Comparison of ENCODE assay signal across 8 cellular contexts in the genomic region with DNA sequence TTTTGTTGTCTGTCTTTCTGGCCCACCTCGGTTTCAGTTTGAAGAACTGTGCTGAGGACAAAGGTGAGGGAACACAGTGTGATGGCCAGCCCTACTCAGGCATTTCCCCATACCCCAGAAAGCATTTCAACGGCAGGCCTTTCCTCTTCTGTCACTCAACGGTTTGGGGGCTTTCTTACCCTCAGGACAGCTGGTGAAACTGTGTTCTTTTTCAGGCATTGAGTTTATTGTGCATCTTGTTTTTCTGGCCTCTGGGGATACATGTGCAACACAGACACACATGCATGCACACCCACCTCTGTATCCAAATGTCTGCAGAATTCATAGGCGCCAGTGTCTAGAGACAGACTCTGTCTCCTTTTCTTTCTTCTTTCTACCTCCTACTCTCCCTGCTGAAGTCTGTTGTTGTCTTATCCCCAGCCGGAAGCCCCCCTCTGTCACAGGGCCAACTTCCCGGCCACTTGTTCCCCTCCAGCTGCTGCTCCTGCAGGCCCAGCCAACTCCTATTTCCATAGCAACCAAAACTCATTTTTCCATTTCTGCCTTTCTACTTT. TPM values are rescaled to one million over a fixed set of nuclear protein-coding genes. Genes with fewer than 3 reads are reported as not detected.
DNase-seq lines count a peak whose midpoint lies in the region; ATAC-seq and TF ChIP-seq lines count a peak whose summit lies in the region.

No MANE protein-coding gene starts in this region.

- no peak for TF ChIP-seq CTCF in WTC11 (IDR thresholded peaks at IDR 0.05)
- TF ChIP-seq CTCF in lower leg skin (IDR thresholded peaks at IDR 0.05): no peak
- no peak for TF ChIP-seq CTCF in MCF 10A (IDR thresholded peaks at IDR 0.05; ENCODE audit: unreplicated experiment)

- no peak for TF ChIP-seq POLR2A in lower leg skin (IDR thresholded peaks at IDR 0.05)

- ATAC-seq in GM18519 (IDR thresholded peaks at IDR 0.05; ENCODE audit: low FRiP score, unreplicated experiment): peak; percentile 51
- ATAC-seq in HG02981 (IDR thresholded peaks at IDR 0.05; ENCODE audit: unreplicated experiment): peak; percentile 43
- ATAC-seq in WTC11: peak; percentile 59
- ATAC-seq in activated naive CD8-positive, alpha-beta T cell treated with anti-CD3 and anti-CD28 coated beads, Interleukin-2, amount 50 U/mL, for 24 hours: no peak

- H3K9me3 Mint-ChIP-seq in WTC11: peaks cover 32% of the 10 kb centered on the region
- H3K9me3 Mint-ChIP-seq in MCF 10A (ENCODE audit: unreplicated experiment): no peaks in the 10 kb centered on the region
- peaks cover 14% of the 10 kb centered on the region for H3K9me3 Mint-ChIP-seq in activated naive CD8-positive, alpha-beta T cell treated with anti-CD3 and anti-CD28 coated beads, Interleukin-2, amount 50 U/mL, for 24 hours

- H3K4me3 ChIP-seq in mesodermal cell (ENCODE audit: extremely low read depth, insufficient read depth, low read length, poor library complexity, severe bottlenecking): no peak overlapping the region
- no peak overlapping the region for H3K4me3 ChIP-seq in lower leg skin (ENCODE audit: low read depth, poor library complexity, severe bottlenecking)

- H3K4me1 Mint-ChIP-seq in WTC11 (peaks cover 25% of the 10 kb centered on the region), MCF 10A (ENCODE audit: insufficient read depth, unreplicated experiment) (peaks cover 6% of the 10 kb centered on the region)
- peaks cover 40% of the 10 kb centered on the region for H3K4me1 Mint-ChIP-seq in activated naive CD8-positive, alpha-beta T cell treated with anti-CD3 and anti-CD28 coated beads, Interleukin-2, amount 50 U/mL, for 24 hours

- peak overlapping the region; percentile 87 for H3K27ac Mint-ChIP-seq in WTC11
- H3K27ac Mint-ChIP-seq in MCF 10A (ENCODE audit: low read depth, unreplicated experiment): no peak overlapping the region
- H3K27ac Mint-ChIP-seq in activated naive CD8-positive, alpha-beta T cell treated with anti-CD3 and anti-CD28 coated beads, Interleukin-2, amount 50 U/mL, for 24 hours: no peak overlapping the region

- H3K4me1 ChIP-seq in mesodermal cell (ENCODE audit: control insufficient read depth, insufficient read depth, low read length, poor library complexity, severe bottlenecking): no peaks in the 10 kb centered on the region

- POLR2A ChIA-PET in WTC11 (lab: Charles Lee): no interaction called here
- POLR2A ChIA-PET in MCF 10A (lab: Yijun Ruan, JAX): no interaction called here

- peaks cover 5% of the 10 kb centered on the region for H3K9me3 ChIP-seq in mesodermal cell (ENCODE audit: control insufficient read depth, low read length)

- DNase-seq in WTC11 (ENCODE audit: low spot score) (no peak), islet precursor cell (no peak), lower leg skin (ENCODE audit: low spot score in 2 of 2) (no peak), MCF 10A (ENCODE audit: unreplicated experiment) (no peak)
- no peak for DNase-seq in activated naive CD8-positive, alpha-beta T cell treated with anti-CD3 and anti-CD28 coated beads, Interleukin-2, amount 50 U/mL, for 24 hours

- H3K36me3 Mint-ChIP-seq in WTC11 (peaks cover 52% of the 10 kb centered on the region), MCF 10A (ENCODE audit: insufficient read depth, unreplicated experiment) (peaks cover 29% of the 10 kb centered on the region)
- peaks cover 30% of the 10 kb centered on the region for H3K36me3 Mint-ChIP-seq in activated naive CD8-positive, alpha-beta T cell treated with anti-CD3 and anti-CD28 coated beads, Interleukin-2, amount 50 U/mL, for 24 hours (ENCODE audit: low read depth)

- intact Hi-C loops in lower leg skin (cut with DNase I; ENCODE audit: low total_unique reads): no loop called here
- intact Hi-C loops in MCF 10A (cut with micrococcal nuclease): no loop called here

- CTCF ChIA-PET in WTC11 (lab: Charles Lee): no interaction called here
- CTCF ChIA-PET in MCF 10A (lab: Yijun Ruan, JAX): no interaction called here

- no peak overlapping the region for H3K4me3 Mint-ChIP-seq in WTC11
- no peak overlapping the region for H3K4me3 Mint-ChIP-seq in MCF 10A (ENCODE audit: unreplicated experiment)
- H3K4me3 Mint-ChIP-seq in activated naive CD8-positive, alpha-beta T cell treated with anti-CD3 and anti-CD28 coated beads, Interleukin-2, amount 50 U/mL, for 24 hours: no peak overlapping the region

- peaks cover 26% of the 10 kb centered on the region for H3K36me3 ChIP-seq in mesodermal cell (ENCODE audit: control insufficient read depth, insufficient read depth, low read length)

- H3K27ac ChIP-seq in mesodermal cell (ENCODE audit: low read depth, low read length, severe bottlenecking): peak overlapping the region; percentile 66

- no TSS peak for BruUV-seq in MCF 10A (replicated peaks; lab: Mats Ljungman, UMichigan)

- WGBS in mesodermal cell (ENCODE audit: insufficient coverage in 2 of 2), 2 experiments: 70 to 88% methylated on average over 3 to 6 of the region's 6 CpGs
- 33 to 41% methylated on average over 6 of the region's 6 CpGs for WGBS in lower leg skin, 2 donors

- H3K27me3 Mint-ChIP-seq in WTC11 (ENCODE audit: low read depth) (no peaks in the 10 kb centered on the region; the same call in 1 of the 2 replicates), MCF 10A (ENCODE audit: insufficient read depth, unreplicated experiment) (no peaks in the 10 kb centered on the region)
- no peaks in the 10 kb centered on the region for H3K27me3 Mint-ChIP-seq in activated naive CD8-positive, alpha-beta T cell treated with anti-CD3 and anti-CD28 coated beads, Interleukin-2, amount 50 U/mL, for 24 hours

TF ChIP-seq in WTC11, 78 proteins besides CTCF, POLR2A, EP300 and RAD21 (continues in another document):
- TF ChIP-seq EMX1 (CRISPR knock-in tag; IDR thresholded peaks at IDR 0.05): no peak
- no peak for TF ChIP-seq ZNF396 (CRISPR knock-in tag; IDR thresholded peaks at IDR 0.05; ENCODE audit: borderline replicate concordance)
- no peak for TF ChIP-seq USF2 (CRISPR knock-in tag; IDR thresholded peaks at IDR 0.05)
- TF ChIP-seq MYBL2 (CRISPR knock-in tag; IDR thresholded peaks at IDR 0.05): no peak
- TF ChIP-seq, protein P1, sequence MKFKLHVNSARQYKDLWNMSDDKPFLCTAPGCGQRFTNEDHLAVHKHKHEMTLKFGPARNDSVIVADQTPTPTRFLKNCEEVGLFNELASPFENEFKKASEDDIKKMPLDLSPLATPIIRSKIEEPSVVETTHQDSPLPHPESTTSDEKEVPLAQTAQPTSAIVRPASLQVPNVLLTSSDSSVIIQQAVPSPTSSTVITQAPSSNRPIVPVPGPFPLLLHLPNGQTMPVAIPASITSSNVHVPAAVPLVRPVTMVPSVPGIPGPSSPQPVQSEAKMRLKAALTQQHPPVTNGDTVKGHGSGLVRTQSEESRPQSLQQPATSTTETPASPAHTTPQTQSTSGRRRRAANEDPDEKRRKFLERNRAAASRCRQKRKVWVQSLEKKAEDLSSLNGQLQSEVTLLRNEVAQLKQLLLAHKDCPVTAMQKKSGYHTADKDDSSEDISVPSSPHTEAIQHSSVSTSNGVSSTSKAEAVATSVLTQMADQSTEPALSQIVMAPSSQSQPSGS (CRISPR knock-in tag; IDR thresholded peaks at IDR 0.05; ENCODE audit: borderline replicate concordance, low read depth): no peak
- TF ChIP-seq, protein P2, sequence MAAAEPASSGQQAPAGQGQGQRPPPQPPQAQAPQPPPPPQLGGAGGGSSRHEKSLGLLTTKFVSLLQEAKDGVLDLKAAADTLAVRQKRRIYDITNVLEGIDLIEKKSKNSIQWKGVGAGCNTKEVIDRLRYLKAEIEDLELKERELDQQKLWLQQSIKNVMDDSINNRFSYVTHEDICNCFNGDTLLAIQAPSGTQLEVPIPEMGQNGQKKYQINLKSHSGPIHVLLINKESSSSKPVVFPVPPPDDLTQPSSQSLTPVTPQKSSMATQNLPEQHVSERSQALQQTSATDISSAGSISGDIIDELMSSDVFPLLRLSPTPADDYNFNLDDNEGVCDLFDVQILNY (CRISPR knock-in tag; IDR thresholded peaks at IDR 0.05): no peak
- TF ChIP-seq GABPB1 (CRISPR knock-in tag; IDR thresholded peaks at IDR 0.05): no peak
- TF ChIP-seq FOXP1 (CRISPR knock-in tag; IDR thresholded peaks at IDR 0.05; ENCODE audit: borderline replicate concordance): no peak

RNA-seq across cellular contexts. Expression of gene CHD9, which starts 17.0 kb away (rescaled TPM):
- total RNA-seq in WTC11 (2021) (29.8 to 34.3 TPM (median 31.3 TPM) in 3 replicates), lower leg skin (10 to 100 TPM; 49.2 to 85.7 (median 67.7) TPM), MCF 10A (2022) (62.8 and 62.9 TPM in 2 replicates)
- polyA plus RNA-seq in mesodermal cell (2013, experiment 1 of 2): 32.8 TPM
- polyA plus RNA-seq in mesodermal cell (2013, experiment 2 of 2): 31.9 TPM

RNA-seq across cellular contexts. Expression of gene CHD9NB, which starts 19.1 kb away (rescaled TPM):
- 2.9 to 3.5 TPM (median 3.0 TPM) in 3 replicates for total RNA-seq in WTC11 (2021)
- polyA plus RNA-seq in mesodermal cell (2013, experiment 1 of 2): 2.1 TPM
- polyA plus RNA-seq in mesodermal cell (2013, experiment 2 of 2): 1.6 TPM
- 10 to 100 TPM in 2 of 4 donors, 1 to 10 TPM in 2; 4.6 to 15.4 (median 10.0) TPM for total RNA-seq in lower leg skin
- total RNA-seq in MCF 10A (2022): 2.4 and 2.9 TPM in 2 replicates
